Comparison of ENCODE assay signal across 9 cellular contexts in genomic region chr10:44010873-44011602, GRCh38.
A peak's percentile ranks its signal among the peaks of the same experiment; 100 is the strongest.
DNase-seq lines count a peak whose midpoint lies in the region; ATAC-seq, FAIRE-seq and TF ChIP-seq lines count a peak whose summit lies in the region.
"Had no signal": no experiment of that assay in that cellular context is flagged by ENCODE, and none has a peak within 500 bp of the region (broad histone marks: within the 10 kb centered on the region; RNA-seq: fewer than 3 reads in every experiment).

No MANE protein-coding gene starts in this region.

- H3K27me3 Mint-ChIP-seq in activated CD4-positive, alpha-beta T cell treated with anti-CD3 and anti-CD28 coated beads, Interleukin-2, amount 10 ng/mL, durations not matched to agents 7 days and 5 days, result peaks cover 1% of the 10 kb centered on the region

- DNase-seq in GM18507 (ENCODE audit: extremely low spot score, insufficient read length, low read depth) (peak; percentile 28), heart right ventricle (peak in 1 of 2 donors; percentile 39), NCI-H2081 (lab: John Stamatoyannopoulos, UW) (no peak), DMS79 (lab: John Stamatoyannopoulos, UW) (no peak)
- DNase-seq in activated CD4-positive, alpha-beta T cell treated with anti-CD3 and anti-CD28 coated beads, Interleukin-2, amount 10 ng/mL, durations not matched to agents 7 days and 5 days, result no peak
- no peak for DNase-seq in effector CD8-positive, alpha-beta T cell (lab: John Stamatoyannopoulos, UW)

- ATAC-seq in GM21390 (IDR thresholded peaks at IDR 0.05; ENCODE audit: unreplicated experiment) (peak; percentile 96), HG03457 (IDR thresholded peaks at IDR 0.05; ENCODE audit: unreplicated experiment) (peak; percentile 81), heart right ventricle (peak in 7 of 8 donors; percentile 31 to 90 (median 75))
- ATAC-seq: HCT116 had no signal

- intact Hi-C loops in heart right ventricle (cut with DNase I), result loop anchor here in 2 of 10 donors (2.0 to 10.0 kb wide), 2 partner anchors 50 to 316 kb away; no protein-coding TSS in a partner anchor

- H3K4me1 ChIP-seq in heart right ventricle, result peaks cover 0 to 57% (median 38%) of the 10 kb centered on the region in 9 donors

- peak overlapping the region in 6 of 10 donors; percentile 5 to 57 (median 18) for H3K27ac ChIP-seq in heart right ventricle

- no peaks in the 10 kb centered on the region for H3K36me3 ChIP-seq in heart right ventricle

- POLR2A ChIA-PET in activated CD4-positive, alpha-beta T cell treated with anti-CD3 and anti-CD28 coated beads, Interleukin-2, amount 10 ng/mL, durations not matched to agents 7 days and 5 days (lab: Charles Lee), result no interaction called here

- H3K4me3 ChIP-seq in heart right ventricle, result no peak overlapping the region

- FAIRE-seq in GM18507 (lab: Jason Lieb, UNC), result peak; percentile 85

- no peak overlapping the region for H3K27ac Mint-ChIP-seq in activated CD4-positive, alpha-beta T cell treated with anti-CD3 and anti-CD28 coated beads, Interleukin-2, amount 10 ng/mL, durations not matched to agents 7 days and 5 days

- 40 to 46% methylated on average over 2 of the region's 2 CpGs for WGBS in heart right ventricle, 2 donors

- H3K36me3 Mint-ChIP-seq in activated CD4-positive, alpha-beta T cell treated with anti-CD3 and anti-CD28 coated beads, Interleukin-2, amount 10 ng/mL, durations not matched to agents 7 days and 5 days (ENCODE audit: low read depth), result no peaks in the 10 kb centered on the region

- H3K4me1 Mint-ChIP-seq in activated CD4-positive, alpha-beta T cell treated with anti-CD3 and anti-CD28 coated beads, Interleukin-2, amount 10 ng/mL, durations not matched to agents 7 days and 5 days, result peaks cover 10% of the 10 kb centered on the region

- CTCF ChIA-PET in activated CD4-positive, alpha-beta T cell treated with anti-CD3 and anti-CD28 coated beads, Interleukin-2, amount 10 ng/mL, durations not matched to agents 7 days and 5 days (lab: Charles Lee), result interaction anchor here (1.4 kb wide), 2 partner anchors 9 to 23 kb away, joined by 3 read pairs; no protein-coding TSS in a partner anchor

- no peaks in the 10 kb centered on the region for H3K27me3 ChIP-seq in heart right ventricle

- H3K4me3 Mint-ChIP-seq in activated CD4-positive, alpha-beta T cell treated with anti-CD3 and anti-CD28 coated beads, Interleukin-2, amount 10 ng/mL, durations not matched to agents 7 days and 5 days, result no peak overlapping the region

- no peaks in the 10 kb centered on the region for H3K9me3 Mint-ChIP-seq in activated CD4-positive, alpha-beta T cell treated with anti-CD3 and anti-CD28 coated beads, Interleukin-2, amount 10 ng/mL, durations not matched to agents 7 days and 5 days

- no peaks in the 10 kb centered on the region for H3K9me3 ChIP-seq in heart right ventricle

- no peak for TF ChIP-seq CTCF in heart right ventricle (IDR thresholded peaks at IDR 0.05)
